ENCODE assay signal across 22 cellular contexts in genomic region chr3:66655119-66655518, GRCh38.
"Had no signal": no experiment of that assay in that cellular context is flagged by ENCODE, and none has a peak within 500 bp of the region (broad histone marks: within the 10 kb centered on the region; RNA-seq: fewer than 3 reads in every experiment).

No MANE protein-coding gene starts in this region.

- ATAC-seq: activated T-cell treated with anti-CD3 and anti-CD28 coated beads, Interleukin-2, amount 50 U/mL, for 72 hours; left lung; naive thymus-derived CD8-positive, alpha-beta T cell; stimulated activated naive CD8-positive, alpha-beta T cell treated with anti-CD3 and anti-CD28 coated beads, Interleukin-15, amount 100 ng/mL, for 72 hours had no signal

- H3K9me3 ChIP-seq: left lung, suprapubic skin, transverse colon, uterus had no signal

- H3K9me3 Mint-ChIP-seq: activated B cell treated with CpG ODN at 0.5 μM for 24 hours; activated naive CD4-positive, alpha-beta T cell treated with anti-CD3 and anti-CD28 coated beads for 36 hours; activated naive CD8-positive, alpha-beta T cell treated with anti-CD3 and anti-CD28 coated beads, Interleukin-2, amount 10 ng/mL, durations not matched to agents 7 days and 5 days; activated T-cell treated with anti-CD3 and anti-CD28 coated beads, Interleukin-2, amount 50 U/mL, for 72 hours; immature natural killer cell; mesothelial cell of epicardium; stimulated activated naive CD8-positive, alpha-beta T cell treated with anti-CD3 and anti-CD28 coated beads, Interleukin-15, amount 100 ng/mL, for 72 hours; T-helper 1 cell treated with Interleukin-12 subunit alpha and Interleukin-12 subunit beta and Interleukin-4 antibody, amounts not matched to agents 30 μg/mL and 1 μg/mL, for 36 hours had no signal

- H3K4me3 ChIP-seq: left lung, lung, suprapubic skin, transverse colon, uterus had no signal

- H3K27me3 Mint-ChIP-seq: activated naive CD8-positive, alpha-beta T cell treated with anti-CD3 and anti-CD28 coated beads, Interleukin-2, amount 10 ng/mL, durations not matched to agents 7 days and 5 days had no signal

- H3K27ac ChIP-seq: left lung, suprapubic skin, transverse colon, uterus had no signal

- H3K4me1 Mint-ChIP-seq: activated B cell treated with CpG ODN at 0.5 μM for 24 hours; activated naive CD8-positive, alpha-beta T cell treated with anti-CD3 and anti-CD28 coated beads, Interleukin-2, amount 10 ng/mL, durations not matched to agents 7 days and 5 days; immature natural killer cell; stimulated activated naive CD8-positive, alpha-beta T cell treated with anti-CD3 and anti-CD28 coated beads, Interleukin-15, amount 100 ng/mL, for 72 hours had no signal

- H3K27ac Mint-ChIP-seq: activated B cell treated with CpG ODN at 0.5 μM for 24 hours; activated naive CD4-positive, alpha-beta T cell treated with anti-CD3 and anti-CD28 coated beads for 36 hours; activated naive CD8-positive, alpha-beta T cell treated with anti-CD3 and anti-CD28 coated beads, Interleukin-2, amount 10 ng/mL, durations not matched to agents 7 days and 5 days; activated T-cell treated with anti-CD3 and anti-CD28 coated beads, Interleukin-2, amount 50 U/mL, for 72 hours; immature natural killer cell; mesothelial cell of epicardium; T-helper 1 cell treated with Interleukin-12 subunit alpha and Interleukin-12 subunit beta and Interleukin-4 antibody, amounts not matched to agents 30 μg/mL and 1 μg/mL, for 36 hours had no signal

- H3K27me3 ChIP-seq: left lung, suprapubic skin, transverse colon, uterus had no signal

- H3K36me3 ChIP-seq: left lung, suprapubic skin, transverse colon, uterus had no signal

- H3K4me1 ChIP-seq: left lung, transverse colon, uterus had no signal

- H3K36me3 Mint-ChIP-seq: activated naive CD8-positive, alpha-beta T cell treated with anti-CD3 and anti-CD28 coated beads, Interleukin-2, amount 10 ng/mL, durations not matched to agents 7 days and 5 days; immature natural killer cell; mesothelial cell of epicardium; naive thymus-derived CD8-positive, alpha-beta T cell had no signal

- H3K4me3 Mint-ChIP-seq: activated B cell treated with CpG ODN at 0.5 μM for 24 hours; activated naive CD4-positive, alpha-beta T cell treated with anti-CD3 and anti-CD28 coated beads for 36 hours; activated naive CD8-positive, alpha-beta T cell treated with anti-CD3 and anti-CD28 coated beads, Interleukin-2, amount 10 ng/mL, durations not matched to agents 7 days and 5 days; activated T-cell treated with anti-CD3 and anti-CD28 coated beads, Interleukin-2, amount 50 U/mL, for 72 hours; immature natural killer cell; mesothelial cell of epicardium; naive thymus-derived CD8-positive, alpha-beta T cell; stimulated activated naive CD8-positive, alpha-beta T cell treated with anti-CD3 and anti-CD28 coated beads, Interleukin-15, amount 100 ng/mL, for 72 hours; T-helper 1 cell treated with Interleukin-12 subunit alpha and Interleukin-12 subunit beta and Interleukin-4 antibody, amounts not matched to agents 30 μg/mL and 1 μg/mL, for 36 hours had no signal

- DNase-seq: activated B cell treated with CpG ODN at 0.5 μM for 24 hours; activated CD4-positive, alpha-beta T cell treated with anti-CD3 and anti-CD28 coated beads for 4 hours; activated CD4-positive, alpha-beta T cell treated with anti-CD3 and anti-CD28 coated beads, Interleukin-2, amount 50 U/mL, for 48 hours; activated effector memory CD4-positive, alpha-beta T cell treated with Interleukin-2 at 50 U/mL for 16 hours; activated naive CD4-positive, alpha-beta T cell treated with anti-CD3 and anti-CD28 coated beads for 36 hours; activated naive CD8-positive, alpha-beta T cell treated with anti-CD3 and anti-CD28 coated beads, Interleukin-2, amount 10 ng/mL, durations not matched to agents 7 days and 5 days; activated T-cell treated with anti-CD3 and anti-CD28 coated beads, Interleukin-2, amount 50 U/mL, for 72 hours; cerebellar nuclear complex; cortex of kidney; immature natural killer cell; left lung; naive thymus-derived CD8-positive, alpha-beta T cell; posterior cingulate gyrus; stimulated activated CD4-positive, alpha-beta T cell treated with anti-CD3 and anti-CD28 coated beads, Interleukin-12 subunit alpha, Interleukin-12 subunit beta, amount 100 ng/mL, for 4 hours; stimulated activated naive CD8-positive, alpha-beta T cell treated with anti-CD3 and anti-CD28 coated beads, Interleukin-15, amount 100 ng/mL, for 72 hours; T1000; transverse colon; uterus had no signal
